Comparison of ENCODE assay signal across 13 cellular contexts in the genomic region with DNA sequence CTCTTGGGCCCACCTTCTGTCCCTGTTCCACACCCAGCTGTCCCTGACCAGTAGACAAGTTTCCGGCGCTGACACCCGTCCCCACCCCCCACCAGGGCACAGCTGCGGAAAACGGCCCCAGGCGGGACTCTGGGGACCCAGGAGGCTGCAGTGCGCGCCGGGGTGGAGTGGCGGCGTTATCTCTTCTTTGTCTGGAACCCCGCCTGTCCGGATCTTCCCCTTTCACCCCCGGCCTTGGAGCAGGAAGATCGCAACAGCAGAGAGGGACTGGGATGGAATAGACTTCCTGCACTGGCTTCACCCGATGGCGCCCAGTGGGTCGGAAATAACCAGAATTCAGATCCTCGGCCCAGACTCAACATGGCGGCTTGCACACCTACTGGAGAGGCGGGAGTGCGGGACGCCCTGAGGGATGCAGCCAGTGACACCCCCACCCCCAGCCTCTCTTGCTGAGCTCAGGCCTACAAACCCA. TPM values are rescaled to one million over a fixed set of nuclear protein-coding genes. Genes with fewer than 3 reads are reported as not detected.
DNase-seq lines count a peak whose midpoint lies in the region; ATAC-seq, FAIRE-seq and TF ChIP-seq lines count a peak whose summit lies in the region.
"Had no signal": no experiment of that assay in that cellular context is flagged by ENCODE, and none has a peak within 500 bp of the region (broad histone marks: within the 10 kb centered on the region; RNA-seq: fewer than 3 reads in every experiment).

No MANE protein-coding gene starts in this region.

- ATAC-seq in WTC11 = no peak
- no peak for ATAC-seq in HG02973 (IDR thresholded peaks at IDR 0.05; ENCODE audit: unreplicated experiment)
- ATAC-seq: SK-N-SH treated with all-trans-retinoic acid at 6 μM for 48 hours had no signal

- peak overlapping the region; percentile 87 for H3K4me3 Mint-ChIP-seq in WTC11
- H3K4me3 Mint-ChIP-seq in nephron progenitor cell = no peak overlapping the region

- H3K27ac Mint-ChIP-seq in WTC11 (no peak overlapping the region), nephron progenitor cell (no peak overlapping the region)

- POLR2A ChIA-PET in WTC11 (lab: Charles Lee) = interaction anchor here (0.7 kb wide), 1 partner anchor 8 kb away, joined by 3 read pairs; no protein-coding TSS in a partner anchor

- CTCF ChIA-PET in WTC11 (lab: Charles Lee) = no interaction called here

- peak; percentile 17 for DNase-seq in Daoy (ENCODE audit: low read depth)
- DNase-seq in GM18507 (ENCODE audit: extremely low spot score, insufficient read length, low read depth) = no peak
- DNase-seq in WTC11 (ENCODE audit: low spot score) = peak; percentile 31
- peak; percentile 16 for DNase-seq in nephron progenitor cell
- DNase-seq in stimulated activated CD4-positive, alpha-beta T cell treated with anti-CD3 and anti-CD28 coated beads, Interleukin-2, amount 100 ng/mL, for 24 hours = no peak
- DNase-seq in HTR-8/SVneo (ENCODE audit: insufficient read length, low spot score) = no peak
- DNase-seq: dorsolateral prefrontal cortex, head of caudate nucleus, NCI-H1417, NCI-H82 had no signal

- H3K27me3 Mint-ChIP-seq in WTC11 (ENCODE audit: low read depth) (peaks cover 99% of the 10 kb centered on the region), nephron progenitor cell (ENCODE audit: low read depth, poor library complexity) (peaks cover 100% of the 10 kb centered on the region)

- H3K9me3 Mint-ChIP-seq in WTC11 (no peaks in the 10 kb centered on the region), nephron progenitor cell (peaks cover 13% of the 10 kb centered on the region)

- H3K36me3 Mint-ChIP-seq in WTC11 (no peaks in the 10 kb centered on the region), nephron progenitor cell (ENCODE audit: low read depth) (peaks cover 5% of the 10 kb centered on the region)

- H3K4me1 Mint-ChIP-seq in WTC11 = peaks cover 55% of the 10 kb centered on the region
- peaks cover 15% of the 10 kb centered on the region for H3K4me1 Mint-ChIP-seq in nephron progenitor cell

- no peak for TF ChIP-seq CTCF in WTC11 (IDR thresholded peaks at IDR 0.05)
- no peak for TF ChIP-seq CTCF in nephron progenitor cell (IDR thresholded peaks at IDR 0.05)

- FAIRE-seq in GM18507 (lab: Jason Lieb, UNC) (peak; percentile 91), HTR-8/SVneo (lab: Jason Lieb, UNC) (no peak)

TF ChIP-seq in WTC11, 78 proteins besides CTCF, POLR2A, EP300 and RAD21:
- no peak for TF ChIP-seq NFYB (CRISPR knock-in tag; conservative IDR thresholded peaks at IDR 0.05; ENCODE audit: low read depth)
- no peak for TF ChIP-seq ZNF219 (CRISPR knock-in tag; IDR thresholded peaks at IDR 0.05; ENCODE audit: borderline replicate concordance)
- TF ChIP-seq JUN (CRISPR knock-in tag; IDR thresholded peaks at IDR 0.05) = no peak
- TF ChIP-seq, protein P1, sequence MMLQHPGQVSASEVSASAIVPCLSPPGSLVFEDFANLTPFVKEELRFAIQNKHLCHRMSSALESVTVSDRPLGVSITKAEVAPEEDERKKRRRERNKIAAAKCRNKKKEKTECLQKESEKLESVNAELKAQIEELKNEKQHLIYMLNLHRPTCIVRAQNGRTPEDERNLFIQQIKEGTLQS (CRISPR knock-in tag; conservative IDR thresholded peaks at IDR 0.05) = no peak
- no peak for TF ChIP-seq ZNF416 (CRISPR knock-in tag; IDR thresholded peaks at IDR 0.05)
- TF ChIP-seq, protein P2, sequence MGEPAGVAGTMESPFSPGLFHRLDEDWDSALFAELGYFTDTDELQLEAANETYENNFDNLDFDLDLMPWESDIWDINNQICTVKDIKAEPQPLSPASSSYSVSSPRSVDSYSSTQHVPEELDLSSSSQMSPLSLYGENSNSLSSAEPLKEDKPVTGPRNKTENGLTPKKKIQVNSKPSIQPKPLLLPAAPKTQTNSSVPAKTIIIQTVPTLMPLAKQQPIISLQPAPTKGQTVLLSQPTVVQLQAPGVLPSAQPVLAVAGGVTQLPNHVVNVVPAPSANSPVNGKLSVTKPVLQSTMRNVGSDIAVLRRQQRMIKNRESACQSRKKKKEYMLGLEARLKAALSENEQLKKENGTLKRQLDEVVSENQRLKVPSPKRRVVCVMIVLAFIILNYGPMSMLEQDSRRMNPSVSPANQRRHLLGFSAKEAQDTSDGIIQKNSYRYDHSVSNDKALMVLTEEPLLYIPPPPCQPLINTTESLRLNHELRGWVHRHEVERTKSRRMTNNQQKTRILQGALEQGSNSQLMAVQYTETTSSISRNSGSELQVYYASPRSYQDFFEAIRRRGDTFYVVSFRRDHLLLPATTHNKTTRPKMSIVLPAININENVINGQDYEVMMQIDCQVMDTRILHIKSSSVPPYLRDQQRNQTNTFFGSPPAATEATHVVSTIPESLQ (CRISPR knock-in tag; IDR thresholded peaks at IDR 0.05) = no peak
- TF ChIP-seq, protein P3, sequence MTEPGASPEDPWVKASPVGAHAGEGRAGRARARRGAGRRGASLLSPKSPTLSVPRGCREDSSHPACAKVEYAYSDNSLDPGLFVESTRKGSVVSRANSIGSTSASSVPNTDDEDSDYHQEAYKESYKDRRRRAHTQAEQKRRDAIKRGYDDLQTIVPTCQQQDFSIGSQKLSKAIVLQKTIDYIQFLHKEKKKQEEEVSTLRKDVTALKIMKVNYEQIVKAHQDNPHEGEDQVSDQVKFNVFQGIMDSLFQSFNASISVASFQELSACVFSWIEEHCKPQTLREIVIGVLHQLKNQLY (CRISPR knock-in tag; IDR thresholded peaks at IDR 0.05) = no peak
- TF ChIP-seq NR3C1 (CRISPR knock-in tag; conservative IDR thresholded peaks at IDR 0.05; ENCODE audit: low read depth) = no peak
- TF ChIP-seq, protein P4, sequence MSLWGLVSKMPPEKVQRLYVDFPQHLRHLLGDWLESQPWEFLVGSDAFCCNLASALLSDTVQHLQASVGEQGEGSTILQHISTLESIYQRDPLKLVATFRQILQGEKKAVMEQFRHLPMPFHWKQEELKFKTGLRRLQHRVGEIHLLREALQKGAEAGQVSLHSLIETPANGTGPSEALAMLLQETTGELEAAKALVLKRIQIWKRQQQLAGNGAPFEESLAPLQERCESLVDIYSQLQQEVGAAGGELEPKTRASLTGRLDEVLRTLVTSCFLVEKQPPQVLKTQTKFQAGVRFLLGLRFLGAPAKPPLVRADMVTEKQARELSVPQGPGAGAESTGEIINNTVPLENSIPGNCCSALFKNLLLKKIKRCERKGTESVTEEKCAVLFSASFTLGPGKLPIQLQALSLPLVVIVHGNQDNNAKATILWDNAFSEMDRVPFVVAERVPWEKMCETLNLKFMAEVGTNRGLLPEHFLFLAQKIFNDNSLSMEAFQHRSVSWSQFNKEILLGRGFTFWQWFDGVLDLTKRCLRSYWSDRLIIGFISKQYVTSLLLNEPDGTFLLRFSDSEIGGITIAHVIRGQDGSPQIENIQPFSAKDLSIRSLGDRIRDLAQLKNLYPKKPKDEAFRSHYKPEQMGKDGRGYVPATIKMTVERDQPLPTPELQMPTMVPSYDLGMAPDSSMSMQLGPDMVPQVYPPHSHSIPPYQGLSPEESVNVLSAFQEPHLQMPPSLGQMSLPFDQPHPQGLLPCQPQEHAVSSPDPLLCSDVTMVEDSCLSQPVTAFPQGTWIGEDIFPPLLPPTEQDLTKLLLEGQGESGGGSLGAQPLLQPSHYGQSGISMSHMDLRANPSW (CRISPR knock-in tag; conservative IDR thresholded peaks at IDR 0.05; ENCODE audit: low read depth) = no peak
- TF ChIP-seq, protein P5, sequence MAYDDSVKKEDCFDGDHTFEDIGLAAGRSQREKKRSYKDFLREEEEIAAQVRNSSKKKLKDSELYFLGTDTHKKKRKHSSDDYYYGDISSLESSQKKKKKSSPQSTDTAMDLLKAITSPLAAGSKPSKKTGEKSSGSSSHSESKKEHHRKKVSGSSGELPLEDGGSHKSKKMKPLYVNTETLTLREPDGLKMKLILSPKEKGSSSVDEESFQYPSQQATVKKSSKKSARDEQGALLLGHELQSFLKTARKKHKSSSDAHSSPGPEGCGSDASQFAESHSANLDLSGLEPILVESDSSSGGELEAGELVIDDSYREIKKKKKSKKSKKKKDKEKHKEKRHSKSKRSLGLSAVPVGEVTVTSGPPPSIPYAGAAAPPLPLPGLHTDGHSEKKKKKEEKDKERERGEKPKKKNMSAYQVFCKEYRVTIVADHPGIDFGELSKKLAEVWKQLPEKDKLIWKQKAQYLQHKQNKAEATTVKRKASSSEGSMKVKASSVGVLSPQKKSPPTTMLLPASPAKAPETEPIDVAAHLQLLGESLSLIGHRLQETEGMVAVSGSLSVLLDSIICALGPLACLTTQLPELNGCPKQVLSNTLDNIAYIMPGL (CRISPR knock-in tag; IDR thresholded peaks at IDR 0.05) = no peak
- TF ChIP-seq RELA (CRISPR knock-in tag; IDR thresholded peaks at IDR 0.05; ENCODE audit: borderline replicate concordance) = no peak
TF ChIP-seq in WTC11: peak in this region for 0.

RNA-seq across cellular contexts. Expression of a gene that starts 4.7 kb away (rescaled TPM):
- total RNA-seq in Daoy (2014; rRNA removed; shearing (Covaris generic)) = under 0.01 and 0.17 TPM in 2 replicates
- 3.5 to 6.6 TPM (median 4.4 TPM) in 3 replicates for total RNA-seq in WTC11 (2021)
- total RNA-seq: ureter had no signal

Comparison
In these comparisons a context has a peak if more than half of its experiments do, and no peak if none do; other contexts are left out.
1. DNase-seq: peak in Daoy (single experiment), WTC11 (single experiment) and nephron progenitor cell (single experiment); none in GM18507 (single experiment), stimulated activated CD4-positive, alpha-beta T cell treated with anti-CD3 and anti-CD28 coated beads, Interleukin-2, amount 100 ng/mL, for 24 hours (0 of 2) and HTR-8/SVneo (single experiment).